In genomic region chr4:69362351-69362750, GRCh38 we compare ENCODE assay signal across 32 cellular contexts.
"Had no signal": no experiment of that assay in that cellular context is flagged by ENCODE, and none has a peak within 500 bp of the region (broad histone marks: within the 10 kb centered on the region; RNA-seq: fewer than 3 reads in every experiment).

No MANE protein-coding gene starts in this region.

- H3K4me1 ChIP-seq: adrenal gland, colonic mucosa, esophagus squamous epithelium, gastroesophageal sphincter, heart right ventricle had no signal

- H3K79me2 ChIP-seq: hepatocyte had no signal

- ATAC-seq: activated CD4-positive, alpha-beta T cell treated with anti-CD3 and anti-CD28 coated beads for 36 hours; activated CD8-positive, alpha-beta memory T cell treated with anti-CD3 and anti-CD28 coated beads, Interleukin-2, amount 10 ng/mL, durations not matched to agents 7 days and 5 days; activated CD8-positive, alpha-beta T cell treated with anti-CD3 and anti-CD28 coated beads, Interleukin-2, amount 10 ng/mL, durations not matched to agents 7 days and 5 days; activated naive CD8-positive, alpha-beta T cell treated with anti-CD3 and anti-CD28 coated beads, Interleukin-2, amount 50 U/mL, for 24 hours; body of pancreas; gastroesophageal sphincter; heart right ventricle had no signal

- H3K4me3 ChIP-seq: adrenal gland, body of pancreas, cardiac muscle cell, colonic mucosa, esophagus squamous epithelium, gastroesophageal sphincter, heart right ventricle, hepatocyte had no signal

- H3K27me3 ChIP-seq: adrenal gland, body of pancreas, cardiac muscle cell, colonic mucosa, esophagus squamous epithelium, gastroesophageal sphincter, heart right ventricle, hepatocyte had no signal

- H3K27ac ChIP-seq: adrenal gland, body of pancreas, cardiac muscle cell, colonic mucosa, epithelial cell of prostate, esophagus squamous epithelium, gastroesophageal sphincter, heart right ventricle, hepatocyte had no signal

- H2AFZ ChIP-seq: hepatocyte had no signal

- DNase-seq: activated CD4-positive, alpha-beta memory T cell treated with anti-CD3 and anti-CD28 coated beads for 36 hours; activated CD4-positive, alpha-beta T cell treated with anti-CD3 and anti-CD28 coated beads for 36 hours; activated CD4-positive, alpha-beta T cell treated with anti-CD3 and anti-CD28 coated beads, Interleukin-2, amount 10 ng/mL, durations not matched to agents 24 days and 14 days; activated CD4-positive, CD25-positive, alpha-beta regulatory T cell; activated CD4-positive, CD25-positive, alpha-beta regulatory T cell treated with anti-CD3 and anti-CD28 coated beads, Interleukin-2, amount 50 U/mL, for 72 hours; activated CD8-positive, alpha-beta memory T cell treated with anti-CD3 and anti-CD28 coated beads, Interleukin-2, amount 10 ng/mL, durations not matched to agents 7 days and 5 days; activated CD8-positive, alpha-beta memory T cell treated with anti-CD3 and anti-CD28 coated beads, Interleukin-2, amount 50 U/mL, for 4 hours; activated CD8-positive, alpha-beta T cell treated with anti-CD3 and anti-CD28 coated beads, Interleukin-2, amount 10 ng/mL, durations not matched to agents 7 days and 5 days; activated effector memory CD4-positive, alpha-beta T cell treated with anti-CD3 and anti-CD28 coated beads, Interleukin-2, amount 50 U/mL, for 16 hours; activated naive CD4-positive, alpha-beta T cell treated with anti-CD3 and anti-CD28 coated beads for 36 hours; activated naive CD8-positive, alpha-beta T cell treated with anti-CD3 and anti-CD28 coated beads for 36 hours; activated naive CD8-positive, alpha-beta T cell treated with anti-CD3 and anti-CD28 coated beads, Interleukin-2, amount 50 U/mL, for 24 hours; activated T-cell treated with anti-CD3 and anti-CD28 coated beads, Interleukin-2, amount 50 U/mL, for 1 hour; activated T-cell treated with anti-CD3 and anti-CD28 coated beads, Interleukin-2, amount 50 U/mL, for 48 hours; adrenal gland; amygdala; aorta; body of pancreas; central memory CD4-positive, alpha-beta T cell; cerebellar nuclear complex; colonic mucosa; effector CD8-positive, alpha-beta T cell; esophagus squamous epithelium; foreskin melanocyte; heart right ventricle; T1000 had no signal

- H3K4me2 ChIP-seq: hepatocyte had no signal

- FAIRE-seq: endometrium, endothelial cell of umbilical vein had no signal

- H3K9me3 ChIP-seq: adrenal gland, body of pancreas, colonic mucosa, esophagus squamous epithelium, gastroesophageal sphincter had no signal

- H3K36me3 ChIP-seq: adrenal gland, cardiac muscle cell, colonic mucosa, esophagus squamous epithelium, gastroesophageal sphincter, heart right ventricle had no signal
